8 cellular contexts compared by ENCODE assay signal in genomic region chr5:135246923-135247795, GRCh38.
A peak's percentile ranks its signal among the peaks of the same experiment; 100 is the strongest.
DNase-seq lines count a peak whose midpoint lies in the region; ATAC-seq and TF ChIP-seq lines count a peak whose summit lies in the region.

No MANE protein-coding gene starts in this region.

- peaks cover 4% of the 10 kb centered on the region for H3K9me3 Mint-ChIP-seq in nephron

- peak overlapping the region in 1 of 3 experiments; percentile 33 for H3K4me3 Mint-ChIP-seq in nephron

- no peak for ATAC-seq in GM18505 (IDR thresholded peaks at IDR 0.05; ENCODE audit: unreplicated experiment)
- ATAC-seq in GM21529 (IDR thresholded peaks at IDR 0.05; ENCODE audit: unreplicated experiment), result no peak

- TF ChIP-seq POLR2A in GM18505 (IDR thresholded peaks at IDR 0.05; ENCODE audit: borderline replicate concordance, extremely low read depth, insufficient read depth, insufficient read length), result no peak

- peak overlapping the region; percentile 46 for H3K27ac ChIP-seq in caudate nucleus (ENCODE audit: low read depth, low read length)

- H3K27me3 Mint-ChIP-seq in nephron (ENCODE audit: low read depth), result peaks cover 27% of the 10 kb centered on the region

- H3K27ac Mint-ChIP-seq in nephron, result peak overlapping the region in 2 of 3 experiments; percentile 49 to 51

- no peaks in the 10 kb centered on the region for H3K36me3 Mint-ChIP-seq in nephron (ENCODE audit: low read depth)

- TF ChIP-seq CTCF in nephron (IDR thresholded peaks at IDR 0.05; ENCODE audit: unreplicated experiment in 3 of 3), result no peak

- DNase-seq in ELR (ENCODE audit: low read depth), result peak; percentile 99
- DNase-seq in NCI-H226, result peak; percentile 95
- DNase-seq in caudate nucleus (lab: John Stamatoyannopoulos, UW), result peak in 26 of 61 donors; percentile 13 to 81 (median 41)
- DNase-seq in activated gamma-delta T cell treated with Interleukin-2 at 50 U/mL for 16 hours, result no peak
- no peak for DNase-seq in T-helper 9 cell

- peaks cover 82% of the 10 kb centered on the region for H3K4me1 Mint-ChIP-seq in nephron

Comparison
In these comparisons a context has a peak if more than half of its experiments do, and no peak if none do; other contexts are left out.
1. DNase-seq: peak in ELR (single experiment) and NCI-H226 (single experiment); none in activated gamma-delta T cell treated with Interleukin-2 at 50 U/mL for 16 hours (single experiment) and T-helper 9 cell (single experiment).